In genomic region chr11:812390-812789, GRCh38 we compare ENCODE assay signal across 1 cellular context.
TF ChIP-seq lines count a peak whose summit lies in the region.

No MANE protein-coding gene starts in this region.

TF ChIP-seq in HCT116, 20 proteins besides CTCF, POLR2A, EP300 and RAD21:
- TF ChIP-seq CEBPB (IDR thresholded peaks at IDR 0.05; ENCODE audit: low read depth) (no peak), POLR2AphosphoS5 (IDR thresholded peaks at IDR 0.05; ENCODE audit: low read depth, low read length) (no peak), ATF3 (IDR thresholded peaks at IDR 0.05) (no peak), EGR1 (IDR thresholded peaks at IDR 0.05; ENCODE audit: low read depth) (no peak), YY1 (IDR thresholded peaks at IDR 0.05; ENCODE audit: extremely low read depth, insufficient replicate concordance, low read depth, low read length) (no peak), ZBTB33 (IDR thresholded peaks at IDR 0.05; ENCODE audit: extremely low read depth, insufficient replicate concordance, low read length) (no peak), SIN3A (IDR thresholded peaks at IDR 0.05; ENCODE audit: low read depth) (no peak), ZFX (IDR thresholded peaks at IDR 0.05) (no peak), EZH2phosphoT487 (IDR thresholded peaks at IDR 0.05; ENCODE audit: borderline replicate concordance) (no peak), EZH2 (IDR thresholded peaks at IDR 0.05) (no peak), ELF1 (IDR thresholded peaks at IDR 0.05; ENCODE audit: borderline replicate concordance, low read depth) (no peak), CBX3 (IDR thresholded peaks at IDR 0.05; ENCODE audit: low read depth) (no peak), ZNF274 (IDR thresholded peaks at IDR 0.05; ENCODE audit: low read depth, low read length) (no peak), SP1 (IDR thresholded peaks at IDR 0.05; ENCODE audit: low read depth) (no peak), MAX (IDR thresholded peaks at IDR 0.05) (no peak), SRF (IDR thresholded peaks at IDR 0.05; ENCODE audit: low read depth) (no peak)
